In genomic region chr5:2751592-2752021, GRCh38 we compare ENCODE assay signal across 8 cellular contexts. TPM values are rescaled to one million over a fixed set of nuclear protein-coding genes. Genes with fewer than 3 reads are reported as not detected.
DNase-seq lines count a peak whose midpoint lies in the region; ATAC-seq and TF ChIP-seq lines count a peak whose summit lies in the region.

TSS of gene IRX2 (minus strand) at chr5:2751677. CDS start at chr5:2751413, 264 bp downstream.

- TF ChIP-seq CTCF in heart right ventricle (IDR thresholded peaks at IDR 0.05) = no peak
- TF ChIP-seq CTCF in gastrocnemius medialis (IDR thresholded peaks at IDR 0.05 in 4 of 5, conservative IDR thresholded peaks at IDR 0.05 in 1 of 5) = no peak

- peak; percentile 86 to 94 (median 92) for ATAC-seq in heart right ventricle
- peak; percentile 41 to 79 for ATAC-seq in gastrocnemius medialis
- ATAC-seq in GM18873 (IDR thresholded peaks at IDR 0.05; ENCODE audit: low FRiP score, unreplicated experiment) = no peak
- no peak for ATAC-seq in HG02763 (IDR thresholded peaks at IDR 0.05; ENCODE audit: unreplicated experiment)

- H3K4me1 ChIP-seq in heart right ventricle (peaks cover 2 to 48% (median 23%) of the 10 kb centered on the region in 9 donors), gastrocnemius medialis (peaks cover 0 to 6% of the 10 kb centered on the region in 2 donors)

- H3K27me3 ChIP-seq in heart right ventricle (peaks cover 58 to 98% (median 95%) of the 10 kb centered on the region in 7 donors), gastrocnemius medialis (peaks cover 69 to 83% (median 82%) of the 10 kb centered on the region in 3 donors)

- peaks cover 6% of the 10 kb centered on the region for H3K9me3 Mint-ChIP-seq in activated CD4-positive, alpha-beta memory T cell treated with anti-CD3 and anti-CD28 coated beads, Interleukin-2, amount 10 ng/mL, durations not matched to agents 7 days and 5 days
- H3K9me3 Mint-ChIP-seq in activated CD4-positive, alpha-beta memory T cell treated with anti-CD3 and anti-CD28 coated beads for 36 hours = peaks cover 4% of the 10 kb centered on the region
- no peaks in the 10 kb centered on the region for H3K9me3 Mint-ChIP-seq in activated T-helper 1 cell treated with anti-CD3 and anti-CD28 coated beads, Interleukin-12 subunit alpha, Interleukin-12 subunit beta, Interleukin-2, Interleukin-4 antibody, amounts not matched to agents 30 ng/mL and 10 ng/mL and 1 ng/mL, durations not matched to agents 14 hours and 24 hours and 36 hours

- intact Hi-C loops in activated CD4-positive, alpha-beta memory T cell treated with anti-CD3 and anti-CD28 coated beads for 36 hours (cut with micrococcal nuclease) = loop anchor here (5.0 kb wide), 1 partner anchor 869 kb away; the partner anchor contains the start of gene IRX4
- intact Hi-C loops in activated T-helper 1 cell treated with anti-CD3 and anti-CD28 coated beads, Interleukin-12 subunit alpha, Interleukin-12 subunit beta, Interleukin-2, Interleukin-4 antibody, amounts not matched to agents 30 ng/mL and 10 ng/mL and 1 ng/mL, durations not matched to agents 14 hours and 24 hours and 36 hours (cut with micrococcal nuclease) = loop anchor here (5.0 kb wide), 2 partner anchors 841 to 874 kb away; no protein-coding TSS in a partner anchor
- intact Hi-C loops in heart right ventricle (cut with DNase I) = no loop called here
- intact Hi-C loops in gastrocnemius medialis (cut with DNase I; ENCODE audit: low total_unique reads) = no loop called here

- peak within 1 kb of the TSS; percentile 10 for H3K4me3 Mint-ChIP-seq in activated CD4-positive, alpha-beta memory T cell treated with anti-CD3 and anti-CD28 coated beads, Interleukin-2, amount 10 ng/mL, durations not matched to agents 7 days and 5 days
- no peak within 1 kb of the TSS for H3K4me3 Mint-ChIP-seq in activated CD4-positive, alpha-beta memory T cell treated with anti-CD3 and anti-CD28 coated beads for 36 hours
- H3K4me3 Mint-ChIP-seq in activated T-helper 1 cell treated with anti-CD3 and anti-CD28 coated beads, Interleukin-12 subunit alpha, Interleukin-12 subunit beta, Interleukin-2, Interleukin-4 antibody, amounts not matched to agents 30 ng/mL and 10 ng/mL and 1 ng/mL, durations not matched to agents 14 hours and 24 hours and 36 hours = no peak within 1 kb of the TSS

- peak within 1 kb of the TSS; percentile 63 for H3K27ac Mint-ChIP-seq in activated CD4-positive, alpha-beta memory T cell treated with anti-CD3 and anti-CD28 coated beads, Interleukin-2, amount 10 ng/mL, durations not matched to agents 7 days and 5 days
- no peak within 1 kb of the TSS for H3K27ac Mint-ChIP-seq in activated CD4-positive, alpha-beta memory T cell treated with anti-CD3 and anti-CD28 coated beads for 36 hours
- H3K27ac Mint-ChIP-seq in activated T-helper 1 cell treated with anti-CD3 and anti-CD28 coated beads, Interleukin-12 subunit alpha, Interleukin-12 subunit beta, Interleukin-2, Interleukin-4 antibody, amounts not matched to agents 30 ng/mL and 10 ng/mL and 1 ng/mL, durations not matched to agents 14 hours and 24 hours and 36 hours = peak within 1 kb of the TSS; percentile 74

- H3K27ac ChIP-seq in heart right ventricle (peak within 1 kb of the TSS in 9 of 10 donors; percentile 30 to 84 (median 66)), gastrocnemius medialis (peak within 1 kb of the TSS in 1 of 4 donors; percentile 27)

- no peak for TF ChIP-seq POLR2A in gastrocnemius medialis (IDR thresholded peaks at IDR 0.05)

- H3K36me3 ChIP-seq in heart right ventricle = no peaks in the 10 kb centered on the region
- no peaks in the 10 kb centered on the region for H3K36me3 ChIP-seq in gastrocnemius medialis

- H3K9me3 ChIP-seq in heart right ventricle (no peaks in the 10 kb centered on the region), gastrocnemius medialis (no peaks in the 10 kb centered on the region)

- in situ Hi-C loops in gastrocnemius medialis (cut with MboI; ENCODE audit: low sequenced_read_pairs in 4 of 4) = no loop called here

- CTCF ChIA-PET in activated CD4-positive, alpha-beta memory T cell treated with anti-CD3 and anti-CD28 coated beads, Interleukin-2, amount 10 ng/mL, durations not matched to agents 7 days and 5 days (lab: Charles Lee) = no interaction called here
- CTCF ChIA-PET in activated CD4-positive, alpha-beta memory T cell treated with anti-CD3 and anti-CD28 coated beads for 36 hours (lab: Charles Lee) = no interaction called here
- CTCF ChIA-PET in HEK293T (lab: Yijun Ruan, JAX) = no interaction called here

- H3K4me3 ChIP-seq in heart right ventricle (peak within 1 kb of the TSS; percentile 29 to 58 (median 48)), gastrocnemius medialis (peak within 1 kb of the TSS; percentile 22 to 40 (median 30))

- POLR2A ChIA-PET in activated CD4-positive, alpha-beta memory T cell treated with anti-CD3 and anti-CD28 coated beads, Interleukin-2, amount 10 ng/mL, durations not matched to agents 7 days and 5 days (lab: Charles Lee) = no interaction called here
- POLR2A ChIA-PET in activated CD4-positive, alpha-beta memory T cell treated with anti-CD3 and anti-CD28 coated beads for 36 hours (lab: Charles Lee) = no interaction called here
- POLR2A ChIA-PET in HEK293T (lab: Yijun Ruan, JAX) = no interaction called here

- peaks cover 53% of the 10 kb centered on the region for H3K27me3 Mint-ChIP-seq in activated CD4-positive, alpha-beta memory T cell treated with anti-CD3 and anti-CD28 coated beads, Interleukin-2, amount 10 ng/mL, durations not matched to agents 7 days and 5 days
- H3K27me3 Mint-ChIP-seq in activated CD4-positive, alpha-beta memory T cell treated with anti-CD3 and anti-CD28 coated beads for 36 hours = peaks cover 54% of the 10 kb centered on the region
- peaks cover 53% of the 10 kb centered on the region for H3K27me3 Mint-ChIP-seq in activated T-helper 1 cell treated with anti-CD3 and anti-CD28 coated beads, Interleukin-12 subunit alpha, Interleukin-12 subunit beta, Interleukin-2, Interleukin-4 antibody, amounts not matched to agents 30 ng/mL and 10 ng/mL and 1 ng/mL, durations not matched to agents 14 hours and 24 hours and 36 hours (ENCODE audit: insufficient read depth)

- no peak for DNase-seq in activated CD4-positive, alpha-beta memory T cell treated with anti-CD3 and anti-CD28 coated beads, Interleukin-2, amount 10 ng/mL, durations not matched to agents 7 days and 5 days
- no peak for DNase-seq in activated CD4-positive, alpha-beta memory T cell treated with anti-CD3 and anti-CD28 coated beads for 36 hours
- DNase-seq in activated T-helper 1 cell treated with anti-CD3 and anti-CD28 coated beads, Interleukin-12 subunit alpha, Interleukin-12 subunit beta, Interleukin-2, Interleukin-4 antibody, amounts not matched to agents 30 ng/mL and 10 ng/mL and 1 ng/mL, durations not matched to agents 14 hours and 24 hours and 36 hours (ENCODE audit: low spot score) = no peak
- peak; percentile 84 for DNase-seq in heart right ventricle
- DNase-seq in gastrocnemius medialis = peak in 1 of 2 donors; percentile 14
- no peak for DNase-seq in HEK293T (ENCODE audit: extremely low spot score)

- WGBS in heart right ventricle, 2 donors = 0% methylated on average over 18 to 50 of the region's 53 CpGs

- H3K36me3 Mint-ChIP-seq in activated CD4-positive, alpha-beta memory T cell treated with anti-CD3 and anti-CD28 coated beads, Interleukin-2, amount 10 ng/mL, durations not matched to agents 7 days and 5 days (ENCODE audit: low read depth) = peaks cover 19% of the 10 kb centered on the region
- H3K36me3 Mint-ChIP-seq in activated CD4-positive, alpha-beta memory T cell treated with anti-CD3 and anti-CD28 coated beads for 36 hours = peaks cover 9% of the 10 kb centered on the region
- peaks cover 3% of the 10 kb centered on the region for H3K36me3 Mint-ChIP-seq in activated T-helper 1 cell treated with anti-CD3 and anti-CD28 coated beads, Interleukin-12 subunit alpha, Interleukin-12 subunit beta, Interleukin-2, Interleukin-4 antibody, amounts not matched to agents 30 ng/mL and 10 ng/mL and 1 ng/mL, durations not matched to agents 14 hours and 24 hours and 36 hours (ENCODE audit: low read depth)

- peaks cover 4% of the 10 kb centered on the region for H3K4me1 Mint-ChIP-seq in activated CD4-positive, alpha-beta memory T cell treated with anti-CD3 and anti-CD28 coated beads, Interleukin-2, amount 10 ng/mL, durations not matched to agents 7 days and 5 days
- H3K4me1 Mint-ChIP-seq in activated CD4-positive, alpha-beta memory T cell treated with anti-CD3 and anti-CD28 coated beads for 36 hours (ENCODE audit: low read depth) = peaks cover 11% of the 10 kb centered on the region
- no peaks in the 10 kb centered on the region for H3K4me1 Mint-ChIP-seq in activated T-helper 1 cell treated with anti-CD3 and anti-CD28 coated beads, Interleukin-12 subunit alpha, Interleukin-12 subunit beta, Interleukin-2, Interleukin-4 antibody, amounts not matched to agents 30 ng/mL and 10 ng/mL and 1 ng/mL, durations not matched to agents 14 hours and 24 hours and 36 hours (ENCODE audit: low read depth)

TF ChIP-seq in HEK293T, 16 proteins besides CTCF, POLR2A, EP300 and RAD21 (continues in another document):
- no peak for TF ChIP-seq NFRKB (IDR thresholded peaks at IDR 0.05)
- TF ChIP-seq ARNT (IDR thresholded peaks at IDR 0.05) = no peak
- TF ChIP-seq HDGF (IDR thresholded peaks at IDR 0.05; ENCODE audit: borderline replicate concordance) = no peak
- no peak for TF ChIP-seq ZNF384 (IDR thresholded peaks at IDR 0.05)
- TF ChIP-seq FOXM1 (IDR thresholded peaks at IDR 0.05; ENCODE audit: borderline replicate concordance) = no peak
- TF ChIP-seq LEF1 (IDR thresholded peaks at IDR 0.05; ENCODE audit: borderline replicate concordance) = no peak
- TF ChIP-seq ELF4 (IDR thresholded peaks at IDR 0.05) = no peak
- TF ChIP-seq SUZ12 (IDR thresholded peaks at IDR 0.05) = no peak
- TF ChIP-seq, protein P1, sequence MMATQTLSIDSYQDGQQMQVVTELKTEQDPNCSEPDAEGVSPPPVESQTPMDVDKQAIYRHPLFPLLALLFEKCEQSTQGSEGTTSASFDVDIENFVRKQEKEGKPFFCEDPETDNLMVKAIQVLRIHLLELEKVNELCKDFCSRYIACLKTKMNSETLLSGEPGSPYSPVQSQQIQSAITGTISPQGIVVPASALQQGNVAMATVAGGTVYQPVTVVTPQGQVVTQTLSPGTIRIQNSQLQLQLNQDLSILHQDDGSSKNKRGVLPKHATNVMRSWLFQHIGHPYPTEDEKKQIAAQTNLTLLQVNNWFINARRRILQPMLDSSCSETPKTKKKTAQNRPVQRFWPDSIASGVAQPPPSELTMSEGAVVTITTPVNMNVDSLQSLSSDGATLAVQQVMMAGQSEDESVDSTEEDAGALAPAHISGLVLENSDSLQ (IDR thresholded peaks at IDR 0.05) = no peak

RNA-seq across cellular contexts. Expression of gene IRX2, which starts in this region (rescaled TPM):
- total RNA-seq in activated CD4-positive, alpha-beta memory T cell treated with anti-CD3 and anti-CD28 coated beads, Interleukin-2, amount 10 ng/mL, durations not matched to agents 7 days and 5 days = not detected
- not detected for total RNA-seq in activated CD4-positive, alpha-beta memory T cell treated with anti-CD3 and anti-CD28 coated beads for 36 hours
- not detected in 2 replicates for total RNA-seq in activated T-helper 1 cell treated with anti-CD3 and anti-CD28 coated beads, Interleukin-12 subunit alpha, Interleukin-12 subunit beta, Interleukin-2, Interleukin-4 antibody, amounts not matched to agents 30 ng/mL and 10 ng/mL and 1 ng/mL, durations not matched to agents 14 hours and 24 hours and 36 hours
- total RNA-seq in heart right ventricle (1 to 10 TPM in 5 of 10 donors, under 1 TPM in 5; 0.09 to 6.4 (median 1.1) TPM), gastrocnemius medialis (1 to 10 TPM in 1 of 4 donors, not detected in 3; 2.4 TPM)
- 1 to 10 TPM; 1.4 to 2.5 TPM for polyA plus RNA-seq in heart right ventricle

Comparison
In these comparisons a context has a peak if more than half of its experiments do, and no peak if none do; other contexts are left out.
1. DNase-seq: peak in heart right ventricle (2 of 2); none in activated CD4-positive, alpha-beta memory T cell treated with anti-CD3 and anti-CD28 coated beads, Interleukin-2, amount 10 ng/mL, durations not matched to agents 7 days and 5 days (single experiment), activated CD4-positive, alpha-beta memory T cell treated with anti-CD3 and anti-CD28 coated beads for 36 hours (single experiment), activated T-helper 1 cell treated with anti-CD3 and anti-CD28 coated beads, Interleukin-12 subunit alpha, Interleukin-12 subunit beta, Interleukin-2, Interleukin-4 antibody, amounts not matched to agents 30 ng/mL and 10 ng/mL and 1 ng/mL, durations not matched to agents 14 hours and 24 hours and 36 hours (single experiment) and HEK293T (single experiment).
2. ATAC-seq: peak in heart right ventricle (8 of 8) and gastrocnemius medialis (2 of 2); none in GM18873 (single experiment) and HG02763 (single experiment).
3. intact Hi-C loops: an anchor here in activated CD4-positive, alpha-beta memory T cell treated with anti-CD3 and anti-CD28 coated beads for 36 hours (5.0 kb wide) and activated T-helper 1 cell treated with anti-CD3 and anti-CD28 coated beads, Interleukin-12 subunit alpha, Interleukin-12 subunit beta, Interleukin-2, Interleukin-4 antibody, amounts not matched to agents 30 ng/mL and 10 ng/mL and 1 ng/mL, durations not matched to agents 14 hours and 24 hours and 36 hours (5.0 kb wide); none called in heart right ventricle and gastrocnemius medialis.